Comparison of ENCODE assay signal across 9 cellular contexts in genomic region chr11:124760205-124760652, GRCh38. TPM values are rescaled to one million over a fixed set of nuclear protein-coding genes. Genes with fewer than 3 reads are reported as not detected.
DNase-seq lines count a peak whose midpoint lies in the region; ATAC-seq and TF ChIP-seq lines count a peak whose summit lies in the region.
"Had no signal": no experiment of that assay in that cellular context is flagged by ENCODE, and none has a peak within 500 bp of the region (broad histone marks: within the 10 kb centered on the region; RNA-seq: fewer than 3 reads in every experiment).

No MANE protein-coding gene starts in this region.

- H3K4me3 Mint-ChIP-seq in chondrocyte (ENCODE audit: unreplicated experiment), result peak overlapping the region; percentile 31
- H3K4me3 Mint-ChIP-seq in naive thymus-derived CD8-positive, alpha-beta T cell, result peak overlapping the region; percentile 50 to 88 (median 74)
- no peak overlapping the region for H3K4me3 Mint-ChIP-seq in activated CD4-positive, alpha-beta memory T cell treated with anti-CD3 and anti-CD28 coated beads for 36 hours
- no peak overlapping the region for H3K4me3 Mint-ChIP-seq in T-helper 2 cell treated with Interferon-gamma antibody and Interleukin-4, amounts not matched to agents 5 μg/mL and 100 μg/mL, for 36 hours

- intact Hi-C loops in activated CD4-positive, alpha-beta memory T cell treated with anti-CD3 and anti-CD28 coated beads for 36 hours (cut with micrococcal nuclease), result loop anchor here (5.0 kb wide), 2 partner anchors 107 to 358 kb away; partner anchors contain the start of gene ROBO3

- peaks cover 9% of the 10 kb centered on the region for H3K27me3 Mint-ChIP-seq in chondrocyte (ENCODE audit: low read depth)
- H3K27me3 Mint-ChIP-seq in naive thymus-derived CD8-positive, alpha-beta T cell, result peaks cover 19 to 57% (median 31%) of the 10 kb centered on the region in 5 donors
- peaks cover 50% of the 10 kb centered on the region for H3K27me3 Mint-ChIP-seq in activated CD4-positive, alpha-beta memory T cell treated with anti-CD3 and anti-CD28 coated beads for 36 hours
- H3K27me3 Mint-ChIP-seq in T-helper 2 cell treated with Interferon-gamma antibody and Interleukin-4, amounts not matched to agents 5 μg/mL and 100 μg/mL, for 36 hours (ENCODE audit: low read depth), result peaks cover 55% of the 10 kb centered on the region

- peaks cover 2% of the 10 kb centered on the region for H3K36me3 Mint-ChIP-seq in chondrocyte (ENCODE audit: low read depth)
- H3K36me3 Mint-ChIP-seq in naive thymus-derived CD8-positive, alpha-beta T cell, result peaks cover 0 to 2% (median 0%) of the 10 kb centered on the region in 3 donors
- no peaks in the 10 kb centered on the region for H3K36me3 Mint-ChIP-seq in activated CD4-positive, alpha-beta memory T cell treated with anti-CD3 and anti-CD28 coated beads for 36 hours
- H3K36me3 Mint-ChIP-seq in T-helper 2 cell treated with Interferon-gamma antibody and Interleukin-4, amounts not matched to agents 5 μg/mL and 100 μg/mL, for 36 hours (ENCODE audit: low read depth), result no peaks in the 10 kb centered on the region

- POLR2A ChIA-PET in naive thymus-derived CD8-positive, alpha-beta T cell (lab: Charles Lee), result interaction anchor here (1.3 to 4.6 kb wide), 3 partner anchors 14 to 116 kb away, joined by 4 to 51 read pairs (median 41); no protein-coding TSS in a partner anchor
- POLR2A ChIA-PET in RWPE1 (lab: Yijun Ruan, JAX; ENCODE audit: low non-redundant PET), result no interaction called here
- POLR2A ChIA-PET in activated CD4-positive, alpha-beta memory T cell treated with anti-CD3 and anti-CD28 coated beads for 36 hours (lab: Charles Lee), result no interaction called here

- DNase-seq in GF-D8 (lab: John Stamatoyannopoulos, UW), result peak; percentile 59
- DNase-seq in chondrocyte (ENCODE audit: low spot score), result no peak
- DNase-seq in naive thymus-derived CD8-positive, alpha-beta T cell, result no peak
- DNase-seq in RWPE1 (ENCODE audit: low spot score), result no peak
- DNase-seq in activated CD4-positive, alpha-beta memory T cell treated with anti-CD3 and anti-CD28 coated beads for 36 hours, result no peak
- no peak for DNase-seq in iPS-NIHi7 (ENCODE audit: extremely low spot score)
- no peak for DNase-seq in T-helper 2 cell treated with Interferon-gamma antibody and Interleukin-4, amounts not matched to agents 5 μg/mL and 100 μg/mL, for 36 hours (ENCODE audit: low spot score)
- DNase-seq: NCI-H1436 treated with DMSO at 0.1 percent for 48 hours had no signal

- no peak for TF ChIP-seq CTCF in chondrocyte (IDR thresholded peaks at IDR 0.05)
- no peak for TF ChIP-seq CTCF in RWPE1 (conservative IDR thresholded peaks at IDR 0.05; ENCODE audit: low read depth)

- no peak overlapping the region for H3K27ac ChIP-seq in RWPE1

- CTCF ChIA-PET in RWPE1 (lab: Yijun Ruan, JAX), result interaction anchor here (0.6 to 0.9 kb wide), 2 partner anchors 16 to 96 kb away, joined by 3 read pairs; no protein-coding TSS in a partner anchor
- CTCF ChIA-PET in activated CD4-positive, alpha-beta memory T cell treated with anti-CD3 and anti-CD28 coated beads for 36 hours (lab: Charles Lee), result interaction anchor here (5.8 to 9.3 kb wide), 3 partner anchors 14 to 90 kb away, joined by 44 to 107 read pairs (median 99); no protein-coding TSS in a partner anchor

- peak; percentile 25 for ATAC-seq in GM21786 (IDR thresholded peaks at IDR 0.05; ENCODE audit: unreplicated experiment)
- no peak for ATAC-seq in naive thymus-derived CD8-positive, alpha-beta T cell

- peaks cover 29% of the 10 kb centered on the region for H3K4me1 Mint-ChIP-seq in chondrocyte (ENCODE audit: low read depth)
- peaks cover 13 to 45% (median 41%) of the 10 kb centered on the region in 4 donors for H3K4me1 Mint-ChIP-seq in naive thymus-derived CD8-positive, alpha-beta T cell
- peaks cover 19% of the 10 kb centered on the region for H3K4me1 Mint-ChIP-seq in activated CD4-positive, alpha-beta memory T cell treated with anti-CD3 and anti-CD28 coated beads for 36 hours (ENCODE audit: low read depth)
- peaks cover 7% of the 10 kb centered on the region for H3K4me1 Mint-ChIP-seq in T-helper 2 cell treated with Interferon-gamma antibody and Interleukin-4, amounts not matched to agents 5 μg/mL and 100 μg/mL, for 36 hours (ENCODE audit: low read depth)

- H3K9me3 Mint-ChIP-seq in chondrocyte (ENCODE audit: low read depth), result no peaks in the 10 kb centered on the region
- no peaks in the 10 kb centered on the region for H3K9me3 Mint-ChIP-seq in naive thymus-derived CD8-positive, alpha-beta T cell
- no peaks in the 10 kb centered on the region for H3K9me3 Mint-ChIP-seq in activated CD4-positive, alpha-beta memory T cell treated with anti-CD3 and anti-CD28 coated beads for 36 hours
- H3K9me3 Mint-ChIP-seq in T-helper 2 cell treated with Interferon-gamma antibody and Interleukin-4, amounts not matched to agents 5 μg/mL and 100 μg/mL, for 36 hours, result no peaks in the 10 kb centered on the region

- H3K27ac Mint-ChIP-seq in chondrocyte (ENCODE audit: unreplicated experiment), result no peak overlapping the region
- peak overlapping the region in 4 of 10 donors; percentile 4 to 29 (median 18) for H3K27ac Mint-ChIP-seq in naive thymus-derived CD8-positive, alpha-beta T cell
- H3K27ac Mint-ChIP-seq in activated CD4-positive, alpha-beta memory T cell treated with anti-CD3 and anti-CD28 coated beads for 36 hours, result no peak overlapping the region
- H3K27ac Mint-ChIP-seq in T-helper 2 cell treated with Interferon-gamma antibody and Interleukin-4, amounts not matched to agents 5 μg/mL and 100 μg/mL, for 36 hours, result no peak overlapping the region

RNA-seq across cellular contexts. Expression of gene ESAM, which starts 1.9 kb away (rescaled TPM):
- total RNA-seq in chondrocyte, result 1.7 to 2.6 TPM (median 2.0 TPM) in 3 replicates
- total RNA-seq in naive thymus-derived CD8-positive, alpha-beta T cell, result 1 to 10 TPM; 2.8 to 3.0 TPM
- polyA plus RNA-seq in naive thymus-derived CD8-positive, alpha-beta T cell, result 1 to 10 TPM; 1.9 to 2.6 (median 2.5) TPM
- under 1 TPM; 0.64 to 0.75 TPM for total RNA-seq in activated CD4-positive, alpha-beta memory T cell treated with anti-CD3 and anti-CD28 coated beads for 36 hours

RNA-seq across cellular contexts. Expression of gene VSIG2, which starts 8.2 kb away (rescaled TPM):
- not detected in 3 replicates for total RNA-seq in chondrocyte
- 1 to 10 TPM; 1.8 to 2.0 TPM for total RNA-seq in naive thymus-derived CD8-positive, alpha-beta T cell
- under 1 TPM; 0.28 to 0.44 (median 0.34) TPM for polyA plus RNA-seq in naive thymus-derived CD8-positive, alpha-beta T cell
- under 1 TPM; 0.31 to 0.34 TPM for total RNA-seq in activated CD4-positive, alpha-beta memory T cell treated with anti-CD3 and anti-CD28 coated beads for 36 hours

RNA-seq across cellular contexts. Expression of gene NRGN, which starts 20.5 kb away (rescaled TPM):
- 1.6 to 2.4 TPM (median 1.8 TPM) in 3 replicates for total RNA-seq in chondrocyte
- total RNA-seq in naive thymus-derived CD8-positive, alpha-beta T cell, result under 1 TPM; 0.68 to 0.69 TPM
- under 1 TPM in 2 of 3 donors, not detected in 1; 0.14 to 0.20 TPM for polyA plus RNA-seq in naive thymus-derived CD8-positive, alpha-beta T cell
- 10 to 100 TPM; 15.3 to 17.0 TPM for total RNA-seq in activated CD4-positive, alpha-beta memory T cell treated with anti-CD3 and anti-CD28 coated beads for 36 hours

RNA-seq across cellular contexts. Expression of gene MSANTD2, which starts 40.0 kb away (rescaled TPM):
- total RNA-seq in chondrocyte, result 10.4 to 12.5 TPM (median 10.6 TPM) in 3 replicates
- total RNA-seq in naive thymus-derived CD8-positive, alpha-beta T cell, result 10 to 100 TPM; 23.0 to 25.5 TPM
- 1 to 10 TPM; 3.5 to 4.2 (median 4.0) TPM for polyA plus RNA-seq in naive thymus-derived CD8-positive, alpha-beta T cell
- 1 to 10 TPM; 6.1 to 6.4 TPM for total RNA-seq in activated CD4-positive, alpha-beta memory T cell treated with anti-CD3 and anti-CD28 coated beads for 36 hours

Comparison
In these comparisons a context has a peak if more than half of its experiments do, and no peak if none do; other contexts are left out.
1. H3K4me3 Mint-ChIP-seq: peak in chondrocyte (single experiment) and naive thymus-derived CD8-positive, alpha-beta T cell (10 of 10); none in activated CD4-positive, alpha-beta memory T cell treated with anti-CD3 and anti-CD28 coated beads for 36 hours (single experiment) and T-helper 2 cell treated with Interferon-gamma antibody and Interleukin-4, amounts not matched to agents 5 μg/mL and 100 μg/mL, for 36 hours (single experiment).